ENCODE assay signal across 34 cellular contexts in the genomic region with DNA sequence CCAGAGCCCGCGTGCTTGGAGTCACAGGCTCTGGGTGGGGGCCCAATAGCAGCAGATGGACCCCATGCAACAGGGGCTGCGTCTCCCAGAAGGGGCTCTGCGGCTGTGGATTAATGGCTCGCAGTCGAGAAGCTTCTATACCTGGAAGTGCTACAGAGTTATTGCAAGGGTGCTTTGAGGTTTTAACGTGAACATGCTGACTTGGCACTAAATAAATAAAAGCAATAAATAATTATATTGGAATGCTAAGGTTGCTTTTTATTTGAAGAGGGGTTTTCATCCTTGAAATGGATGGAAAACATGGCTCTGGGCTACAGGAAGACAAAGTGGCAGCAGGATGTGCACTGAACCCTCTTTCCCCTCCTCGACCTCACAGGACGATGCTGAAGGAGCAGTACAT.
"Had no signal": no experiment of that assay in that cellular context is flagged by ENCODE, and none has a peak within 500 bp of the region (broad histone marks: within the 10 kb centered on the region; RNA-seq: fewer than 3 reads in every experiment).

No MANE protein-coding gene starts in this region.

- H3K4me2 ChIP-seq: KMS-11 had no signal

- H3K27me3 ChIP-seq: cardiac muscle cell had no signal

- ATAC-seq: activated CD8-positive, alpha-beta T cell treated with anti-CD3 and anti-CD28 coated beads for 36 hours; activated T-cell treated with anti-CD3 and anti-CD28 coated beads, Interleukin-2, amount 50 U/mL, for 72 hours; activated T-helper 17 cell treated with anti-CD3 and anti-CD28 coated beads, Interleukin-2, amount 50 U/mL, for 72 hours had no signal

- H3K27ac ChIP-seq: cardiac muscle cell, KMS-11, WERI-Rb-1 had no signal

- DNase-seq: activated CD4-positive, alpha-beta T cell treated with anti-CD3 and anti-CD28 coated beads for 1 hour; activated CD4-positive, alpha-beta T cell treated with anti-CD3 and anti-CD28 coated beads for 48 hours; activated CD4-positive, alpha-beta T cell treated with anti-CD3 and anti-CD28 coated beads, Interleukin-2, amount 50 U/mL, for 4 hours; activated CD4-positive, CD25-positive, alpha-beta regulatory T cell; activated CD8-positive, alpha-beta T cell treated with anti-CD3 and anti-CD28 coated beads for 36 hours; activated effector memory CD4-positive, alpha-beta T cell treated with anti-CD3 and anti-CD28 coated beads, Interleukin-2, amount 50 U/mL, for 16 hours; activated naive CD4-positive, alpha-beta T cell; activated naive CD4-positive, alpha-beta T cell treated with anti-CD3 and anti-CD28 coated beads, Interleukin-2, amount 50 U/mL, for 16 hours; activated naive CD8-positive, alpha-beta T cell treated with anti-CD3 and anti-CD28 coated beads for 36 hours; activated T-cell treated with anti-CD3 and anti-CD28 coated beads, Interleukin-2, amount 50 U/mL, for 1 hour; activated T-cell treated with anti-CD3 and anti-CD28 coated beads, Interleukin-2, amount 50 U/mL, for 72 hours; amniotic stem cell; aorta; MM.1S; MV-4-11; NCI-H1105; NCI-H1417 treated with DMSO at 0.1 percent for 48 hours; NCI-H1694; NCI-H1930; NCI-H2081 treated with DMSO at 0.1 percent for 48 hours; NCI-H345; NCI-H510A; NCI-H526; NCI-H748 treated with DMSO at 0.1 percent for 48 hours; NK-92 treated with Interleukin-12 subunit alpha and Interleukin-12 subunit beta, amount 100 ng/mL, for 24 hours; Right ventricle myocardium superior; SW 1271; T-helper 1 cell; T-helper 2 cell; T-helper 9 cell; WERI-Rb-1 had no signal

- H3K9ac ChIP-seq: KMS-11 had no signal

- H3K4me3 ChIP-seq: cardiac muscle cell had no signal

- H3K36me3 ChIP-seq: cardiac muscle cell, WERI-Rb-1 had no signal
